In the genomic region with DNA sequence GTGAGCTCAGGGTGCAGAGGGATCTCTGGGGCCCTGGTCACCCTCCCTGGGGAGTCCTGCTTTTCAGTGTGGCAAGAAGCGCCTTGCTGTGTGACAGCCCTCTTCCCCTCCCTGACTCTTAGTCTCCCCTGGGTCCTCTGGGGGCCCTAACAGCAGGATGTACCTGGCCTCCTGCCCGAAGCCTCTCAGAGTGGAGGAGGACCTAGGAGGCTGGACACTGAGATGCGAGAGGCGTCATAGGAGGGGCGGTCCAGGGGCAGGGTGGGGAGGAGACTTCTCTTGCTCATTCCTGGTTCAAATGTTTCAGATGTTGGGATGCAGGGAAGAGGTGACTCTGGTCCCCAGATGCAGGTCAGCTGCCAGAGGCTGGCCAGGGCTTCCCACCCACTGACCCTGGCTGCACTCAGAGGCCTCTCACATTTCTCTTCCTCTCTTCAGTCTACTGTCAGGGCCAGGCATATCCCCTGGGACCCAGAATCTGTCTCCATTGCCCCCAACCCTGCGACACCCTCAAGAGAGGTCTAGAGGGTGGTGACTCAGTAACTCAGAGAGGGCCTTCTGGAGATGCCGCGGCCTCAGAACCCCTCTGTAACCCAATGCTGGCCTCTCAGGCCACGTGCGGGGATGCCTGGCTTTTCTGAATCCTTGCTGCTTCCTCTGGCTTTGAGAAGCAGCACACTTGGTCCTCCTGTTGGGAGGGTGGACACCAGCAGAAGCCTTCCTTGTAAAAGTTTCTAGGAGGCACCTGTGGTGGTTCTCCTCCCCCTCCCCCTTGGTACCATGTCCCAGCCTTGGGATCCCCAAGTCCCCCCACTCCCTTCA, we compare ENCODE assay signal across 1 cellular context.
TF ChIP-seq lines count a peak whose summit lies in the region.

No MANE protein-coding gene starts in this region.

TF ChIP-seq in K562, 482 proteins besides CTCF, POLR2A, EP300 and RAD21:
- TF ChIP-seq MYC (IDR thresholded peaks at IDR 0.05; ENCODE audit: low read depth, low read length) (no peak), MYC (CRISPR knock-in tag; IDR thresholded peaks at IDR 0.05; ENCODE audit: borderline replicate concordance, low read depth) (no peak)
TF ChIP-seq in K562: peak in this region for 0.
